In the genomic region with DNA sequence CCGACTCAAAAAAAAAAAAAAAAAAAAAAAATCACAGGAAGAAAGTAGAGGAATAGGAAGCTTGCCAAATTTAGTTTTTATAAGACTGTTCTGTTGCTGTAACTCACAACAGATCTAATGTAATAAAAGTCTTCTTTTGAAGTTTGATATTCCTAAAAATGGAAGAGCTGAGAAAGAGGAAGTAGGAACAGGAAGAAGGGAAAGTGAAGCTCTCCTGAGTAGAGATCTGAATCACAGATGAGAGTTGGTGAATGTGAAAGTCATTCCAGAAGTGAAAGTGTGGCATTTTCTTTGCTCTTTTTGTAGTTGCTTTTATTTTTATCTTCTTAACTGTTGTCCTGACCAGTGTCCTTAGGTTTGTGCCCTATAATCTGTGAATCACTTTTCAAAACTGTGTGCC, we compare ENCODE assay signal across 11 cellular contexts. TPM values are rescaled to one million over a fixed set of nuclear protein-coding genes. Genes with fewer than 3 reads are reported as not detected.
DNase-seq lines count a peak whose midpoint lies in the region; ATAC-seq lines count a peak whose summit lies in the region.
"Had no signal": no experiment of that assay in that cellular context is flagged by ENCODE, and none has a peak within 500 bp of the region (broad histone marks: within the 10 kb centered on the region; RNA-seq: fewer than 3 reads in every experiment).

No MANE protein-coding gene starts in this region.

- peak overlapping the region; percentile 34 for H3K4me3 Mint-ChIP-seq in activated CD4-positive, alpha-beta T cell treated with anti-CD3 and anti-CD28 coated beads, Interleukin-2, amount 10 ng/mL, durations not matched to agents 7 days and 5 days
- peak overlapping the region; percentile 100 for H3K4me3 Mint-ChIP-seq in activated naive CD8-positive, alpha-beta T cell treated with anti-CD3 and anti-CD28 coated beads, Interleukin-2, amount 10 ng/mL, durations not matched to agents 7 days and 5 days

- ATAC-seq in activated naive CD8-positive, alpha-beta T cell treated with anti-CD3 and anti-CD28 coated beads, Interleukin-2, amount 10 ng/mL, durations not matched to agents 7 days and 5 days (ENCODE audit: low read depth): no peak
- no peak for ATAC-seq in HG03354 (IDR thresholded peaks at IDR 0.05; ENCODE audit: poor library complexity, severe bottlenecking, unreplicated experiment)

- peaks cover 43% of the 10 kb centered on the region for H3K4me1 Mint-ChIP-seq in activated CD4-positive, alpha-beta T cell treated with anti-CD3 and anti-CD28 coated beads, Interleukin-2, amount 10 ng/mL, durations not matched to agents 7 days and 5 days
- H3K4me1 Mint-ChIP-seq in activated naive CD8-positive, alpha-beta T cell treated with anti-CD3 and anti-CD28 coated beads, Interleukin-2, amount 10 ng/mL, durations not matched to agents 7 days and 5 days: peaks cover 50% of the 10 kb centered on the region

- CTCF ChIA-PET in activated CD4-positive, alpha-beta T cell treated with anti-CD3 and anti-CD28 coated beads, Interleukin-2, amount 10 ng/mL, durations not matched to agents 7 days and 5 days (lab: Charles Lee): interaction anchor here (0.7 to 5.0 kb wide), 3 partner anchors 11 to 72 kb away, joined by 3 to 26 read pairs (median 10); a partner anchor contains a TSS

- peaks cover 34% of the 10 kb centered on the region for H3K36me3 Mint-ChIP-seq in activated CD4-positive, alpha-beta T cell treated with anti-CD3 and anti-CD28 coated beads, Interleukin-2, amount 10 ng/mL, durations not matched to agents 7 days and 5 days (ENCODE audit: low read depth)
- H3K36me3 Mint-ChIP-seq in activated naive CD8-positive, alpha-beta T cell treated with anti-CD3 and anti-CD28 coated beads, Interleukin-2, amount 10 ng/mL, durations not matched to agents 7 days and 5 days: peaks cover 20% of the 10 kb centered on the region
- H3K36me3 Mint-ChIP-seq: immature natural killer cell had no signal

- POLR2A ChIA-PET in activated CD4-positive, alpha-beta T cell treated with anti-CD3 and anti-CD28 coated beads, Interleukin-2, amount 10 ng/mL, durations not matched to agents 7 days and 5 days (lab: Charles Lee): interaction anchor here (0.6 to 1.3 kb wide), 3 partner anchors 85 to 1640 kb away, joined by 3 to 6 read pairs (median 3); a partner anchor contains a TSS
- POLR2A ChIA-PET in activated naive CD8-positive, alpha-beta T cell treated with anti-CD3 and anti-CD28 coated beads, Interleukin-2, amount 10 ng/mL, durations not matched to agents 7 days and 5 days (lab: Charles Lee): interaction anchor here (4.3 kb wide), 1 partner anchor 12 kb away, joined by 64 read pairs; a partner anchor contains a TSS

- H3K27ac Mint-ChIP-seq in activated CD4-positive, alpha-beta T cell treated with anti-CD3 and anti-CD28 coated beads, Interleukin-2, amount 10 ng/mL, durations not matched to agents 7 days and 5 days: peak overlapping the region; percentile 60
- H3K27ac Mint-ChIP-seq in activated naive CD8-positive, alpha-beta T cell treated with anti-CD3 and anti-CD28 coated beads, Interleukin-2, amount 10 ng/mL, durations not matched to agents 7 days and 5 days: peak overlapping the region; percentile 70

- H3K9me3 Mint-ChIP-seq in activated CD4-positive, alpha-beta T cell treated with anti-CD3 and anti-CD28 coated beads, Interleukin-2, amount 10 ng/mL, durations not matched to agents 7 days and 5 days: no peaks in the 10 kb centered on the region
- H3K9me3 Mint-ChIP-seq in activated naive CD8-positive, alpha-beta T cell treated with anti-CD3 and anti-CD28 coated beads, Interleukin-2, amount 10 ng/mL, durations not matched to agents 7 days and 5 days: no peaks in the 10 kb centered on the region
- H3K9me3 Mint-ChIP-seq: immature natural killer cell had no signal

- H3K27me3 Mint-ChIP-seq in activated CD4-positive, alpha-beta T cell treated with anti-CD3 and anti-CD28 coated beads, Interleukin-2, amount 10 ng/mL, durations not matched to agents 7 days and 5 days: no peaks in the 10 kb centered on the region
- H3K27me3 Mint-ChIP-seq in activated naive CD8-positive, alpha-beta T cell treated with anti-CD3 and anti-CD28 coated beads, Interleukin-2, amount 10 ng/mL, durations not matched to agents 7 days and 5 days: no peaks in the 10 kb centered on the region

- DNase-seq in activated CD4-positive, alpha-beta T cell treated with anti-CD3 and anti-CD28 coated beads, Interleukin-2, amount 10 ng/mL, durations not matched to agents 7 days and 5 days: no peak
- DNase-seq in activated CD4-positive, alpha-beta T cell treated with anti-CD3 and anti-CD28 coated beads for 1 hour: no peak
- DNase-seq in NAMALWA (ENCODE audit: low spot score) (peak; percentile 53), renal cortical epithelial cell (ENCODE audit: low read depth) (peak; percentile 24), HPDE6-E6E7 (ENCODE audit: extremely low spot score) (no peak)
- no peak for DNase-seq in activated naive CD8-positive, alpha-beta T cell treated with anti-CD3 and anti-CD28 coated beads, Interleukin-2, amount 10 ng/mL, durations not matched to agents 7 days and 5 days
- no peak for DNase-seq in stimulated activated CD4-positive, alpha-beta T cell treated with anti-CD3 and anti-CD28 coated beads, Interleukin-15, amount 100 ng/mL, for 24 hours
- DNase-seq: immature natural killer cell, occipital lobe, T-helper 9 cell had no signal

RNA-seq across cellular contexts. Expression of a gene that starts 2.1 kb away (rescaled TPM):
- total RNA-seq in activated CD4-positive, alpha-beta T cell treated with anti-CD3 and anti-CD28 coated beads, Interleukin-2, amount 10 ng/mL, durations not matched to agents 7 days and 5 days: 100 to 1,000 TPM; 118 to 138 TPM
- 100 to 1,000 TPM; 132 to 141 TPM for total RNA-seq in activated naive CD8-positive, alpha-beta T cell treated with anti-CD3 and anti-CD28 coated beads, Interleukin-2, amount 10 ng/mL, durations not matched to agents 7 days and 5 days
- total RNA-seq in renal cortical epithelial cell: 82.5 and 102 TPM in 2 replicates

RNA-seq across cellular contexts. Expression of a gene that starts 11.8 kb away (rescaled TPM):
- 10 to 100 TPM; 36.5 to 38.6 TPM for total RNA-seq in activated CD4-positive, alpha-beta T cell treated with anti-CD3 and anti-CD28 coated beads, Interleukin-2, amount 10 ng/mL, durations not matched to agents 7 days and 5 days
- 10 to 100 TPM; 35.5 TPM for total RNA-seq in activated naive CD8-positive, alpha-beta T cell treated with anti-CD3 and anti-CD28 coated beads, Interleukin-2, amount 10 ng/mL, durations not matched to agents 7 days and 5 days
- 22.4 and 50.2 TPM in 2 replicates for total RNA-seq in renal cortical epithelial cell

Comparison
In these comparisons a context has a peak if more than half of its experiments do, and no peak if none do; other contexts are left out.
1. DNase-seq: peak in NAMALWA (single experiment) and renal cortical epithelial cell (single experiment); none in activated CD4-positive, alpha-beta T cell treated with anti-CD3 and anti-CD28 coated beads, Interleukin-2, amount 10 ng/mL, durations not matched to agents 7 days and 5 days (single experiment), activated CD4-positive, alpha-beta T cell treated with anti-CD3 and anti-CD28 coated beads for 1 hour (single experiment), activated naive CD8-positive, alpha-beta T cell treated with anti-CD3 and anti-CD28 coated beads, Interleukin-2, amount 10 ng/mL, durations not matched to agents 7 days and 5 days (single experiment), HPDE6-E6E7 (single experiment) and stimulated activated CD4-positive, alpha-beta T cell treated with anti-CD3 and anti-CD28 coated beads, Interleukin-15, amount 100 ng/mL, for 24 hours (single experiment).